Comparison of ENCODE assay signal across 15 cellular contexts in genomic region chr9:131631254-131631653, GRCh38.
DNase-seq lines count a peak whose midpoint lies in the region; ATAC-seq and TF ChIP-seq lines count a peak whose summit lies in the region.
"Had no signal": no experiment of that assay in that cellular context is flagged by ENCODE, and none has a peak within 500 bp of the region (broad histone marks: within the 10 kb centered on the region; RNA-seq: fewer than 3 reads in every experiment).

No MANE protein-coding gene starts in this region.

- no peak overlapping the region for H2AK5ac ChIP-seq in mesendoderm (ENCODE audit: low read length)

- H3K27ac Mint-ChIP-seq in T-helper 17 cell: peak overlapping the region; percentile 97

- H3K4me3 ChIP-seq in right atrium auricular region (no peak overlapping the region), mesendoderm (ENCODE audit: low read length) (no peak overlapping the region), transverse colon (no peak overlapping the region)
- H3K4me3 ChIP-seq: Peyer's patch, sigmoid colon, uterus had no signal

- TF ChIP-seq CTCF in right atrium auricular region (IDR thresholded peaks at IDR 0.05) (no peak), transverse colon (IDR thresholded peaks at IDR 0.05) (no peak)

- no peak overlapping the region for H3K18ac ChIP-seq in mesendoderm (ENCODE audit: low read length)

- DNase-seq in left ventricle myocardium superior: peak; percentile 46
- no peak for DNase-seq in right atrium auricular region (ENCODE audit: low spot score)
- no peak for DNase-seq in T-helper 17 cell
- no peak for DNase-seq in mesendoderm
- DNase-seq in transverse colon: no peak
- no peak for DNase-seq in NCI-H82 treated with DMSO at 0.1 percent for 48 hours (lab: John Stamatoyannopoulos, UW; ENCODE audit: unreplicated experiment)
- no peak for DNase-seq in AG08395 (ENCODE audit: low spot score)
- DNase-seq: dermis blood vessel endothelial cell, NCI-H146, NCI-H82, sigmoid colon, SK-N-SH, uterus had no signal

- no peak overlapping the region for H3K27ac ChIP-seq in right atrium auricular region
- H3K27ac ChIP-seq in mesendoderm (ENCODE audit: low read depth, low read length): no peak overlapping the region
- peak overlapping the region; percentile 1 to 88 (median 42) for H3K27ac ChIP-seq in transverse colon
- H3K27ac ChIP-seq: sigmoid colon, uterus had no signal

- H3K27me3 ChIP-seq in right atrium auricular region: no peaks in the 10 kb centered on the region
- no peaks in the 10 kb centered on the region for H3K27me3 ChIP-seq in mesendoderm (ENCODE audit: insufficient read depth, low read length, poor library complexity)
- H3K27me3 ChIP-seq in transverse colon: no peaks in the 10 kb centered on the region
- H3K27me3 ChIP-seq: Peyer's patch, sigmoid colon, uterus had no signal

- H4K8ac ChIP-seq in mesendoderm (ENCODE audit: low read depth, low read length): no peak overlapping the region

- intact Hi-C loops in left ventricle myocardium superior (cut with micrococcal nuclease): no loop called here
- intact Hi-C loops in transverse colon (cut with DNase I; ENCODE audit: low total_unique reads): no loop called here

- H3K4me1 ChIP-seq in right atrium auricular region (peaks cover 0 to 40% of the 10 kb centered on the region in 2 donors), mesendoderm (ENCODE audit: control insufficient read depth, low read depth, low read length) (peaks cover 5% of the 10 kb centered on the region), transverse colon (peaks cover 15 to 64% (median 38%) of the 10 kb centered on the region in 4 donors)

- peaks cover 1% of the 10 kb centered on the region for H3K79me1 ChIP-seq in mesendoderm (ENCODE audit: low read length)

- H3K4me3 Mint-ChIP-seq in T-helper 17 cell: peak overlapping the region; percentile 55

- peaks cover 35% of the 10 kb centered on the region for H3K4me1 Mint-ChIP-seq in T-helper 17 cell

- TF ChIP-seq POLR2A in transverse colon (IDR thresholded peaks at IDR 0.05): no peak

- in situ Hi-C loops in transverse colon (cut with MboI; ENCODE audit: low pct_ligation_motif_present in 1 of 4, low pct_unique_long_range_greater_than_20kb in 1 of 4, low sequenced_read_pairs in 3 of 4): no loop called here

- ATAC-seq in left ventricle myocardium superior (no peak), T-helper 17 cell (no peak), HG02798 (IDR thresholded peaks at IDR 0.05; ENCODE audit: poor library complexity, unreplicated experiment) (no peak)

- no peak overlapping the region for H2BK15ac ChIP-seq in mesendoderm (replicated peaks; ENCODE audit: low read depth)

- no peaks in the 10 kb centered on the region for H3K79me2 ChIP-seq in mesendoderm (ENCODE audit: control insufficient read depth, insufficient read depth, low read length)

- H3K36me3 ChIP-seq in right atrium auricular region (no peaks in the 10 kb centered on the region), mesendoderm (ENCODE audit: control insufficient read depth, insufficient read depth, low read length) (no peaks in the 10 kb centered on the region), transverse colon (no peaks in the 10 kb centered on the region)
- H3K36me3 ChIP-seq: uterus had no signal

- H2BK120ac ChIP-seq in mesendoderm (ENCODE audit: low read depth, low read length): no peak overlapping the region

- no peak overlapping the region for H3K9ac ChIP-seq in mesendoderm (ENCODE audit: low read length)
- H3K9ac ChIP-seq: SK-N-SH had no signal

- no peaks in the 10 kb centered on the region for H3K9me3 ChIP-seq in right atrium auricular region
- no peaks in the 10 kb centered on the region for H3K9me3 ChIP-seq in T-helper 17 cell (ENCODE audit: control insufficient read depth, low read length, poor library complexity, severe bottlenecking)
- H3K9me3 ChIP-seq in transverse colon: no peaks in the 10 kb centered on the region
- H3K9me3 ChIP-seq: Peyer's patch, sigmoid colon, SK-N-SH, uterus had no signal

- H2BK5ac ChIP-seq in mesendoderm (ENCODE audit: low read length): no peak overlapping the region

- H3K23ac ChIP-seq in mesendoderm (ENCODE audit: low read length): no peak overlapping the region

- no CpG with 5 or more reads among the region's 12 CpGs for whole genome bisulfite sequencing in mesendoderm (ENCODE audit: extremely low coverage, insufficient coverage, low lambda C conversion rate)
- WGBS in transverse colon (ENCODE audit: low coverage in 1 of 2), 2 donors: 75 to 82% methylated on average over 11 to 12 of the region's 12 CpGs

- peaks cover 3% of the 10 kb centered on the region for H3K36me3 Mint-ChIP-seq in T-helper 17 cell (ENCODE audit: low read depth)

- TF ChIP-seq EP300 in transverse colon (IDR thresholded peaks at IDR 0.05; ENCODE audit: low read depth): no peak

- no peak overlapping the region for H3K4me2 ChIP-seq in mesendoderm (ENCODE audit: low read length)
- H3K4me2 ChIP-seq: SK-N-SH had no signal

- H4K5ac ChIP-seq in mesendoderm (ENCODE audit: low read length): no peak overlapping the region

- peak overlapping the region; percentile 56 for H3K56ac ChIP-seq in mesendoderm (ENCODE audit: low read length)

- H3K27me3 Mint-ChIP-seq in T-helper 17 cell: no peaks in the 10 kb centered on the region

- no peak overlapping the region for H3K4ac ChIP-seq in mesendoderm (ENCODE audit: low read depth, low read length)

Comparison
In these comparisons a context has a peak if more than half of its experiments do, and no peak if none do; other contexts are left out.
1. H3K27ac ChIP-seq: peak in transverse colon (4 of 4); none in right atrium auricular region (0 of 2) and mesendoderm (single experiment).